8 cellular contexts compared by ENCODE assay signal in the genomic region with DNA sequence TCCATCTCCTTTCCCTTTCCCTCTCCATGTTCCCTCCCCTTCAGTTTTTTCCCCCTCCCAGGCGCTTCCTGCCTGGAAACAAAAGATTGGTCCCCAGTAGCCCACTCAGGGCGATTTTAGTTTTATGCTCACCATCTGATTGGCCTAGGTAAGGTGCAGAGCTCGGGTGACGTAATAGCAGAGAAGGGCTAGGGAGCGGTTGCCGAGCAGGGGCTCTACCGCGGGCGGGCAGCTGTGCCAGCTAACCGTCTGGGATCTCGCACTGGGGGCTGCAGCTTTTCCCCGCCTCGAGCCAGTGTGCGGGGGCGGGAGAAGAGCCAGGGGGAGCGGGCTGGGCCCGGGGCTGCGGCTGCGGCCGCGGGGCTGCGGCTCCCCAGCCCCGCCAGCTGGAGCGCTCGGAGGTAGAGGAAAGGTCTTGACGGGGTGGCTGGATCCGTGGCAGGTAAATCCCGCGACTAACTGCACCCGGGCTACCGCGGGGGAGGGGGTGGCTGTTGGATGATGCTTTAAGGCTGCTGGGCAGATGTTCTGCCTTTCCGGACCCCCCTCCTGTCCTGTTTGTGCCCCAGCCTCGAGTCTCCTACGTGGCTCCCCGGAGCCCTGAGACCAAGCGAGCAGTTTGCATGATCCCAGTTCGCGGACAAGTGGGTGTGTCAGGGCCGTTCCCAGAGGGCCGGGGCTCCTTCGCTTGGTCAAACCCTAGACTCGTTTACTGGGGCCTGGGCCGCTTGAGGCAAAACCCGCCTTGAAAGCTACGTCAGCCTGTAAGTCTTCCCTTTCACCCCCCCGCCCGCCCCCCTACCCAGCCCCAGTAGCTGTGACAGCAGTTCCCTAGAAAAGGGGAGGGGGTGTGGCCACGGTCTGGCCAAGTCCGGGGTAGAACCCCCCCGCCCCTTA. TPM values are rescaled to one million over a fixed set of nuclear protein-coding genes. Genes with fewer than 3 reads are reported as not detected.
DNase-seq lines count a peak whose midpoint lies in the region; ATAC-seq and TF ChIP-seq lines count a peak whose summit lies in the region.

A gene (plus strand): TSS at position 218 of the 897 bp plus-strand sequence. CDS start 26,913 bp downstream, outside the sequence.

- TF ChIP-seq CTCF in AG04449 (IDR thresholded peaks at IDR 0.05; ENCODE audit: insufficient read depth, low read length, missing control alignments) (no peak), esophagus muscularis mucosa (IDR thresholded peaks at IDR 0.05) (no peak), upper lobe of right lung (IDR thresholded peaks at IDR 0.05) (no peak)

- peak within 1 kb of the TSS; percentile 75 for H3K4me3 Mint-ChIP-seq in activated CD4-positive, alpha-beta memory T cell treated with anti-CD3 and anti-CD28 coated beads, Interleukin-2, amount 10 ng/mL, durations not matched to agents 7 days and 5 days

- H3K36me3 Mint-ChIP-seq in activated CD4-positive, alpha-beta memory T cell treated with anti-CD3 and anti-CD28 coated beads, Interleukin-2, amount 10 ng/mL, durations not matched to agents 7 days and 5 days (ENCODE audit: low read depth) = no peaks in the 10 kb centered on the region

- H3K27ac ChIP-seq in esophagus muscularis mucosa (replicated peaks in 1 of 4) = peak within 1 kb of the TSS; percentile 31 to 65 (median 58)
- H3K27ac ChIP-seq in upper lobe of right lung = no peak within 1 kb of the TSS

- peak within 1 kb of the TSS; percentile 50 for H3K4me3 ChIP-seq in AG04449 (ENCODE audit: low read depth, low read length)
- peak within 1 kb of the TSS; percentile 51 to 62 (median 54) for H3K4me3 ChIP-seq in esophagus muscularis mucosa
- peak within 1 kb of the TSS; percentile 48 for H3K4me3 ChIP-seq in upper lobe of right lung

- peaks cover 31% of the 10 kb centered on the region for H3K4me1 Mint-ChIP-seq in activated CD4-positive, alpha-beta memory T cell treated with anti-CD3 and anti-CD28 coated beads, Interleukin-2, amount 10 ng/mL, durations not matched to agents 7 days and 5 days

- H3K36me3 ChIP-seq in esophagus muscularis mucosa (no peaks in the 10 kb centered on the region), upper lobe of right lung (no peaks in the 10 kb centered on the region)

- H3K9me3 ChIP-seq in esophagus muscularis mucosa (no peaks in the 10 kb centered on the region), upper lobe of right lung (no peaks in the 10 kb centered on the region)

- TF ChIP-seq POLR2A in esophagus muscularis mucosa (IDR thresholded peaks at IDR 0.05; ENCODE audit: low read depth) = no peak

- no peak for DNase-seq in AG04449 (ENCODE audit: low read depth, low spot score)
- peak; percentile 53 for DNase-seq in NCI-H146 treated with DMSO at 0.1 percent for 48 hours (lab: John Stamatoyannopoulos, UW; ENCODE audit: unreplicated experiment)
- peak; percentile 25 for DNase-seq in activated CD4-positive, alpha-beta memory T cell treated with anti-CD3 and anti-CD28 coated beads, Interleukin-2, amount 10 ng/mL, durations not matched to agents 7 days and 5 days
- DNase-seq in esophagus muscularis mucosa (ENCODE audit: extremely low spot score) = no peak
- peak; percentile 20 for DNase-seq in myocyte (ENCODE audit: low read depth)
- DNase-seq in upper lobe of right lung = peak; percentile 55

- TF ChIP-seq EP300 in esophagus muscularis mucosa (IDR thresholded peaks at IDR 0.05) = no peak

- H3K9me3 Mint-ChIP-seq in activated CD4-positive, alpha-beta memory T cell treated with anti-CD3 and anti-CD28 coated beads, Interleukin-2, amount 10 ng/mL, durations not matched to agents 7 days and 5 days = no peaks in the 10 kb centered on the region

- H3K4me1 ChIP-seq in esophagus muscularis mucosa (peaks cover 0 to 17% (median 7%) of the 10 kb centered on the region in 4 donors), upper lobe of right lung (no peaks in the 10 kb centered on the region)

- H3K27me3 ChIP-seq in esophagus muscularis mucosa = peaks cover 0 to 34% (median 2%) of the 10 kb centered on the region in 4 donors
- H3K27me3 ChIP-seq in upper lobe of right lung = no peaks in the 10 kb centered on the region

- CTCF ChIA-PET in AG04449 (lab: Yijun Ruan, JAX) = no interaction called here
- CTCF ChIA-PET in activated CD4-positive, alpha-beta memory T cell treated with anti-CD3 and anti-CD28 coated beads, Interleukin-2, amount 10 ng/mL, durations not matched to agents 7 days and 5 days (lab: Charles Lee) = interaction anchor here (2.0 kb wide), 1 partner anchor 148 kb away, joined by 5 read pairs; no protein-coding TSS in a partner anchor

- peak; percentile 46 for ATAC-seq in GM19372 (IDR thresholded peaks at IDR 0.05; ENCODE audit: low read depth, unreplicated experiment)
- ATAC-seq in upper lobe of right lung = peak; percentile 82
- no peak for ATAC-seq in HG02981 (IDR thresholded peaks at IDR 0.05; ENCODE audit: unreplicated experiment)

- POLR2A ChIA-PET in AG04449 (lab: Yijun Ruan, JAX) = no interaction called here
- POLR2A ChIA-PET in activated CD4-positive, alpha-beta memory T cell treated with anti-CD3 and anti-CD28 coated beads, Interleukin-2, amount 10 ng/mL, durations not matched to agents 7 days and 5 days (lab: Charles Lee) = no interaction called here

- peaks cover 21% of the 10 kb centered on the region for H3K27me3 Mint-ChIP-seq in activated CD4-positive, alpha-beta memory T cell treated with anti-CD3 and anti-CD28 coated beads, Interleukin-2, amount 10 ng/mL, durations not matched to agents 7 days and 5 days

- intact Hi-C loops in esophagus muscularis mucosa (cut with DNase I) (loop anchor here (10.0 kb wide), 1 partner anchor 349 kb away; no protein-coding TSS in a partner anchor), upper lobe of right lung (cut with DNase I) (no loop called here)

- WGBS in esophagus muscularis mucosa = 35% methylated on average over 29 of the region's 51 CpGs

- H3K27ac Mint-ChIP-seq in activated CD4-positive, alpha-beta memory T cell treated with anti-CD3 and anti-CD28 coated beads, Interleukin-2, amount 10 ng/mL, durations not matched to agents 7 days and 5 days = no peak within 1 kb of the TSS

RNA-seq across cellular contexts. Expression of the gene that starts here (rescaled TPM):
- 1 to 10 TPM; 1.4 to 2.0 TPM for total RNA-seq in activated CD4-positive, alpha-beta memory T cell treated with anti-CD3 and anti-CD28 coated beads, Interleukin-2, amount 10 ng/mL, durations not matched to agents 7 days and 5 days
- total RNA-seq in esophagus muscularis mucosa = 1 to 10 TPM in 2 of 4 donors, under 1 TPM in 2; 0.42 to 2.1 (median 0.95) TPM
- not detected in 2 replicates for total RNA-seq in myocyte
- 0.01 TPM for polyA plus RNA-seq in myocyte (2012)
- total RNA-seq in upper lobe of right lung = 1.4 TPM

Comparison
In these comparisons a context has a peak if more than half of its experiments do, and no peak if none do; other contexts are left out.
1. Peak in DNase-seq in myocyte; RNA of the gene not detected or under 1 TPM.
2. DNase-seq: peak in NCI-H146 treated with DMSO at 0.1 percent for 48 hours (single experiment), activated CD4-positive, alpha-beta memory T cell treated with anti-CD3 and anti-CD28 coated beads, Interleukin-2, amount 10 ng/mL, durations not matched to agents 7 days and 5 days (single experiment) and upper lobe of right lung (single experiment); none in AG04449 (single experiment) and esophagus muscularis mucosa (single experiment).
3. Peak in every context shown above with its lines, with median percentiles within 50 percentile points of each other: H3K4me3 ChIP-seq.